ENCODE assay signal across 14 cellular contexts in the genomic region with DNA sequence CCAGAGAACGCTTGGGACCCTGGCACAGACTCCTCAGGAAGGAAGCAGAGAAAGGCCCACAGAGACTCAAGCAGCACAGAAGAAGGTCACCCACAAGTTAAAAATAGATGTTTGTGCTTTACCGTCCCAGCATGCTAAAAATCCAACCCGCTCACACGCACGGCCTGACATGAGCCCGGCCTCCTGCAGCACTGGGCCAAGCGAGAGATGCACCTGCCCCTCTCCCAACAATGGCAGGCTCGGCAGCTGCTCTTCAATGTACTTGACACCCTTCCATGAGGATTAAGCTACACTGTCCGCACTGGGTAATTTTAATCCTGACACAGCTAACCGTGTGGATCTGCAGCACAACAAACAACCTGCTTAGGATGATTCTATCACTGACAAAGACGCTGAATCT. TPM values are rescaled to one million over a fixed set of nuclear protein-coding genes. Genes with fewer than 3 reads are reported as not detected.
DNase-seq lines count a peak whose midpoint lies in the region; ATAC-seq and TF ChIP-seq lines count a peak whose summit lies in the region.
"Had no signal": no experiment of that assay in that cellular context is flagged by ENCODE, and none has a peak within 500 bp of the region (broad histone marks: within the 10 kb centered on the region; RNA-seq: fewer than 3 reads in every experiment).

No MANE protein-coding gene starts in this region.

- H3K4ac ChIP-seq in neuronal stem cell (ENCODE audit: low read length) = no peak overlapping the region

- H3K23ac ChIP-seq in neuronal stem cell (ENCODE audit: low read depth, low read length, poor library complexity) = no peak overlapping the region

- no peak overlapping the region for H2AK5ac ChIP-seq in neuronal stem cell (ENCODE audit: low read depth, low read length)

- no peak for TF ChIP-seq CTCF in chondrocyte (IDR thresholded peaks at IDR 0.05)
- no peak for TF ChIP-seq CTCF in mesothelial cell of epicardium (IDR thresholded peaks at IDR 0.05; ENCODE audit: unreplicated experiment)

- H3K4me3 Mint-ChIP-seq in chondrocyte (ENCODE audit: unreplicated experiment) (no peak overlapping the region), mesothelial cell of epicardium (no peak overlapping the region)
- H3K4me3 Mint-ChIP-seq: activated T-cell treated with anti-CD3 and anti-CD28 coated beads, Interleukin-2, amount 50 U/mL, for 24 hours had no signal

- no peak overlapping the region for H3K27ac ChIP-seq in neuronal stem cell (replicated peaks; ENCODE audit: low read length)

- no peak overlapping the region for H2AFZ ChIP-seq in neuronal stem cell (ENCODE audit: low read length)

- peak overlapping the region; percentile 17 for H3K27ac Mint-ChIP-seq in chondrocyte (ENCODE audit: unreplicated experiment)
- H3K27ac Mint-ChIP-seq in mesothelial cell of epicardium = no peak overlapping the region
- H3K27ac Mint-ChIP-seq: activated T-cell treated with anti-CD3 and anti-CD28 coated beads, Interleukin-2, amount 50 U/mL, for 24 hours had no signal

- H3K9me3 Mint-ChIP-seq in chondrocyte (ENCODE audit: low read depth) (peaks cover 3% of the 10 kb centered on the region), mesothelial cell of epicardium (peaks cover 11% of the 10 kb centered on the region)
- H3K9me3 Mint-ChIP-seq: activated T-cell treated with anti-CD3 and anti-CD28 coated beads, Interleukin-2, amount 50 U/mL, for 24 hours had no signal

- H3K79me1 ChIP-seq in neuronal stem cell (ENCODE audit: low read depth, low read length) = peaks cover 26% of the 10 kb centered on the region

- peaks cover 0 to 9% of the 10 kb centered on the region in 2 donors for H3K36me3 ChIP-seq in neuronal stem cell (replicated peaks in 1 of 2; ENCODE audit: control insufficient read depth in 2 of 2, insufficient read depth in 2 of 2, low read length in 2 of 2)

- peaks cover 4 to 19% of the 10 kb centered on the region in 2 donors for H3K9me3 ChIP-seq in neuronal stem cell (replicated peaks in 1 of 2; ENCODE audit: control insufficient read depth in 2 of 2, insufficient read depth in 1 of 2, low read depth in 1 of 2, low read length in 2 of 2)

- no peak for ATAC-seq in GM21737 (IDR thresholded peaks at IDR 0.05; ENCODE audit: unreplicated experiment)
- ATAC-seq in sciatic nerve = no peak
- ATAC-seq: SK-N-SH treated with all-trans-retinoic acid at 6 μM for 48 hours had no signal

- no peak overlapping the region for H2BK120ac ChIP-seq in neuronal stem cell (ENCODE audit: low read depth, low read length)

- H3K4me3 ChIP-seq in neuronal stem cell (ENCODE audit: low read length in 2 of 2) = peak overlapping the region in 1 of 2 donors; percentile 41

- no peak overlapping the region for H2BK12ac ChIP-seq in neuronal stem cell (ENCODE audit: low read length)

- in situ Hi-C loops in KBM-7 (cut with MboI; ENCODE audit: low pct_unique_long_range_greater_than_20kb, low sequenced_read_pairs) = no loop called here

- H3K14ac ChIP-seq in neuronal stem cell (ENCODE audit: low read length) = no peak overlapping the region

- H3K27me3 Mint-ChIP-seq in chondrocyte (ENCODE audit: low read depth) (no peaks in the 10 kb centered on the region), mesothelial cell of epicardium (ENCODE audit: low read depth) (no peaks in the 10 kb centered on the region)

- H3K36me3 Mint-ChIP-seq in chondrocyte (ENCODE audit: low read depth) (no peaks in the 10 kb centered on the region), mesothelial cell of epicardium (peaks cover under 1% of the 10 kb centered on the region)

- no peak overlapping the region for H2BK5ac ChIP-seq in neuronal stem cell (ENCODE audit: low read length)

- no peak overlapping the region for H3K18ac ChIP-seq in neuronal stem cell (ENCODE audit: low read length)

- H3K4me1 ChIP-seq in neuronal stem cell (ENCODE audit: control insufficient read depth in 2 of 2, insufficient read depth in 1 of 2, low read depth in 1 of 2, low read length in 2 of 2) = peaks cover 0 to 12% of the 10 kb centered on the region in 2 donors

- intact Hi-C loops in sciatic nerve (cut with DNase I) = no loop called here

- H3K4me2 ChIP-seq in neuronal stem cell (ENCODE audit: insufficient read depth, low read length, poor library complexity, severe bottlenecking) = no peak overlapping the region

- H2BK15ac ChIP-seq in neuronal stem cell (ENCODE audit: low read length) = no peak overlapping the region

- WGBS in neuronal stem cell (ENCODE audit: extremely low coverage in 2 of 2, insufficient read length in 2 of 2, insufficient replicate concordance in 1 of 2), 2 donors = no CpG with 5 or more reads among the region's 11 CpGs

- no peak overlapping the region for H4K91ac ChIP-seq in neuronal stem cell (ENCODE audit: low read depth, low read length, poor library complexity)

- no peaks in the 10 kb centered on the region for H3K27me3 ChIP-seq in neuronal stem cell (ENCODE audit: control insufficient read depth in 3 of 3, insufficient read depth in 3 of 3, low read depth in 1 of 3, low read length in 3 of 3)

- H3K9ac ChIP-seq in neuronal stem cell (ENCODE audit: low read depth, low read length, poor library complexity) = peak overlapping the region; percentile 25

- peak; percentile 16 for DNase-seq in DMS79 (lab: John Stamatoyannopoulos, UW)
- peak; percentile 37 for DNase-seq in NCI-H2196 (lab: John Stamatoyannopoulos, UW; ENCODE audit: unreplicated experiment)
- DNase-seq in chondrocyte (ENCODE audit: low spot score) = peak; percentile 43
- DNase-seq in neuronal stem cell (ENCODE audit: low spot score) = no peak
- DNase-seq in KBM-7 = no peak
- no peak for DNase-seq in mesothelial cell of epicardium (ENCODE audit: low spot score in 2 of 2, unreplicated experiment in 2 of 2)
- no peak for DNase-seq in sciatic nerve (ENCODE audit: low spot score)
- DNase-seq: activated CD4-positive, CD25-positive, alpha-beta regulatory T cell treated with anti-CD3 and anti-CD28 coated beads, Interleukin-2, amount 50 U/mL, for 72 hours; activated T-cell treated with anti-CD3 and anti-CD28 coated beads, Interleukin-2, amount 50 U/mL, for 24 hours; amniotic stem cell; effector CD8-positive, alpha-beta T cell; GDM1 had no signal

- H3K4me1 Mint-ChIP-seq in chondrocyte (ENCODE audit: low read depth) (peaks cover 70% of the 10 kb centered on the region), mesothelial cell of epicardium (peaks cover 17% of the 10 kb centered on the region)

- H4K8ac ChIP-seq in neuronal stem cell (ENCODE audit: low read depth, low read length) = no peak overlapping the region

RNA-seq across cellular contexts. Expression of a gene that starts 9.3 kb away (rescaled TPM):
- total RNA-seq in chondrocyte (47.9 to 91.0 TPM (median 48.3 TPM) in 3 replicates), mesothelial cell of epicardium (30.3 to 30.8 TPM (median 30.6 TPM) in 3 replicates), sciatic nerve (38.7 TPM)
- 8.1 TPM for polyA plus RNA-seq in neuronal stem cell (2013, experiment 1 of 2)
- polyA plus RNA-seq in neuronal stem cell (2013, experiment 2 of 2) = 8.4 TPM

Comparison
In these comparisons a context has a peak if more than half of its experiments do, and no peak if none do; other contexts are left out.
1. DNase-seq: peak in DMS79 (single experiment), NCI-H2196 (single experiment) and chondrocyte (single experiment); none in neuronal stem cell (single experiment), KBM-7 (single experiment), mesothelial cell of epicardium (0 of 2) and sciatic nerve (single experiment).